In the genomic region with DNA sequence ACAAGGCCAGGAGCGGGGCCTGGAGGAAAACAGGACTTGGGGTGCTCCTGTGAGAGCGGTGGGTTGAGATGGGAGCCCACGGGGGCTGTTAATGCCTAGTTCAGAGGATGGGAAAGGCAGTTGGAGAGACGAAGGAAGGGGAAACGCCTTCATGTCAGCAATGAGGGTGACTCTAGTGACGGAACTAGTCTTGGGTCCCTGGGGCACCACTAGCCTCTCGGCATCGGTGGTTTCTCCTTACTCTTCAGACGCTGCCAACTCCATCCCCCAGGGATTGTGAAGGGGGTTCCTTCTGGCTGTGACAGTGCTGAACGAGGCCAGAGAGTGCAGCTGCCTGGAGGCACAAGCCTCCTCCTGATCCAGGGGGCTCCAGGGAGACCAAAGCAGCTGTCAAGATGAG, we compare ENCODE assay signal across 6 cellular contexts.
DNase-seq lines count a peak whose midpoint lies in the region; ATAC-seq lines count a peak whose summit lies in the region.

No MANE protein-coding gene starts in this region.

- H3K9me3 ChIP-seq in adipocyte (ENCODE audit: control insufficient read depth, low read length) (no peaks in the 10 kb centered on the region), mucosa of rectum (ENCODE audit: control insufficient read depth in 2 of 2, low read length in 2 of 2) (no peaks in the 10 kb centered on the region)

- DNase-seq in adipocyte (ENCODE audit: low read depth), result peak; percentile 40
- DNase-seq in GM19238 (ENCODE audit: insufficient read length, low spot score), result no peak

- H3K27me3 ChIP-seq in adipocyte (replicated peaks; ENCODE audit: control insufficient read depth, insufficient read depth, low read length) (no peaks in the 10 kb centered on the region), mucosa of rectum (ENCODE audit: control insufficient read depth in 2 of 2, insufficient read depth in 2 of 2, low read length in 2 of 2) (no peaks in the 10 kb centered on the region)

- H3K4me1 ChIP-seq in adipocyte (ENCODE audit: control insufficient read depth, insufficient read depth, low read length), result peaks cover 24% of the 10 kb centered on the region
- H3K4me1 ChIP-seq in mucosa of rectum (ENCODE audit: control insufficient read depth in 2 of 2, insufficient read depth in 2 of 2, low read length in 2 of 2), result peaks cover 21 to 27% of the 10 kb centered on the region in 2 donors

- H3K36me3 ChIP-seq in adipocyte (ENCODE audit: control insufficient read depth, insufficient read depth, low read length, severe bottlenecking) (peaks cover 4% of the 10 kb centered on the region), mucosa of rectum (ENCODE audit: control insufficient read depth in 2 of 2, insufficient read depth in 2 of 2, low read length in 2 of 2) (peaks cover 2 to 5% of the 10 kb centered on the region in 2 donors)

- H3K4me3 ChIP-seq in GM08714 (ENCODE audit: low read length) (peak overlapping the region; percentile 75), adipocyte (ENCODE audit: low read length) (peak overlapping the region; percentile 89), mucosa of rectum (ENCODE audit: low read length in 2 of 2) (peak overlapping the region; percentile 86 to 88)

- ATAC-seq in GM21723 (IDR thresholded peaks at IDR 0.05; ENCODE audit: unreplicated experiment) (no peak), HG03025 (IDR thresholded peaks at IDR 0.05; ENCODE audit: low FRiP score, unreplicated experiment) (no peak)

- H3K9ac ChIP-seq in adipocyte (ENCODE audit: low read length) (peak overlapping the region; percentile 95), mucosa of rectum (ENCODE audit: low read depth in 1 of 2, low read length in 2 of 2) (peak overlapping the region; percentile 91 to 92)

- H3K27ac ChIP-seq in mucosa of rectum (ENCODE audit: low read depth in 2 of 2, low read length in 2 of 2), result peak overlapping the region; percentile 92 to 94
